ENCODE assay signal across 7 cellular contexts in the genomic region with DNA sequence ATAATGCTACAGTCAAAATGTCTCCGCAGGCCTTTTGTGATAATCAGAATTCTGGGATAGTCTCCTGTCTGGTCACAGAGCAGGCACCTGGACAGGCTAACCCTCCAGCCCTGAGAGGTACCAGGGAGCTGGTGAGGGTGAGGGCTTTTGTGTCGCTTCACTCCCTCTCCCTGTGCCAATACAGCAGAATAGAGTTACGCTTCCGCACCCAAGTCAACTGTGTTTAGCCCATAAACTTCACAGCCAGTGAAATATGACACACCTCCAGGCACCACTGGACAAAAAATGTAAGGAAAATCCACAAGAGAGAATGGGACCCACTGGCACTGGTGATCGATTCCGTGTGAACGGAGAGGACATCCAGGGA. TPM values are rescaled to one million over a fixed set of nuclear protein-coding genes. Genes with fewer than 3 reads are reported as not detected.
DNase-seq lines count a peak whose midpoint lies in the region; ATAC-seq and TF ChIP-seq lines count a peak whose summit lies in the region.

No MANE protein-coding gene starts in this region.

- H3K9me2 ChIP-seq in hepatocyte (replicated peaks; ENCODE audit: insufficient read depth) = no peaks in the 10 kb centered on the region

- DNase-seq in HFFc6 (no peak), WTC11 (ENCODE audit: low spot score) (no peak), hepatocyte (ENCODE audit: low spot score) (no peak), smooth muscle cell (lab: John Stamatoyannopoulos, UW; ENCODE audit: unreplicated experiment) (no peak), Kasumi-1 (lab: John Stamatoyannopoulos, UW) (no peak), sciatic nerve (ENCODE audit: low spot score) (no peak)

- H3F3A ChIP-seq in smooth muscle cell (ENCODE audit: low read depth) = no peaks in the 10 kb centered on the region

- H3K4me2 ChIP-seq in hepatocyte = peak overlapping the region; percentile 90
- peak overlapping the region; percentile 91 for H3K4me2 ChIP-seq in smooth muscle cell

- H3K9me3 ChIP-seq in hepatocyte (ENCODE audit: low read depth) = no peaks in the 10 kb centered on the region
- H3K9me3 ChIP-seq in smooth muscle cell (replicated peaks; ENCODE audit: low read depth) = no peaks in the 10 kb centered on the region

- intact Hi-C loops in sciatic nerve (cut with DNase I) = loop anchor here (2.0 kb wide), 1 partner anchor 38 kb away; no protein-coding TSS in a partner anchor

- peaks cover 27% of the 10 kb centered on the region for H3K4me1 Mint-ChIP-seq in HFFc6 (ENCODE audit: low read depth)
- H3K4me1 Mint-ChIP-seq in WTC11 = peaks cover 23% of the 10 kb centered on the region

- CTCF ChIA-PET in WTC11 (lab: Charles Lee) = interaction anchor here (1.9 to 2.1 kb wide), 2 partner anchors 18 to 32 kb away, joined by 5 to 6 read pairs; no protein-coding TSS in a partner anchor

- H3K36me3 Mint-ChIP-seq in HFFc6 (ENCODE audit: low read depth) (0 out of 2 replicates have a peak, but pooled peaks cover 3% of the 10 kb centered on the region), WTC11 (no peaks in the 10 kb centered on the region)

- H3K79me2 ChIP-seq in hepatocyte (peaks cover 68% of the 10 kb centered on the region), smooth muscle cell (ENCODE audit: low read depth) (peaks cover 69% of the 10 kb centered on the region)

- no peaks in the 10 kb centered on the region for H3K36me3 ChIP-seq in hepatocyte (replicated peaks; ENCODE audit: insufficient read depth, low read depth)
- no peaks in the 10 kb centered on the region for H3K36me3 ChIP-seq in smooth muscle cell (ENCODE audit: low read depth)

- peak overlapping the region; percentile 98 for H3K27ac ChIP-seq in hepatocyte
- H3K27ac ChIP-seq in smooth muscle cell (ENCODE audit: low read depth) = peak overlapping the region; percentile 88

- ATAC-seq in WTC11 = no peak
- ATAC-seq in sciatic nerve = no peak
- ATAC-seq in HG02970 (IDR thresholded peaks at IDR 0.05; ENCODE audit: low FRiP score, unreplicated experiment) = no peak

- H4K20me1 ChIP-seq in hepatocyte (ENCODE audit: insufficient read depth, poor library complexity, severe bottlenecking) (peaks cover 42% of the 10 kb centered on the region), smooth muscle cell (ENCODE audit: low read depth) (peaks cover 45% of the 10 kb centered on the region)

- H3K27ac Mint-ChIP-seq in HFFc6 (peak overlapping the region; percentile 90), WTC11 (peak overlapping the region; percentile 24; the same call in 1 of the 2 replicates)

- H3K27me3 ChIP-seq in hepatocyte (no peaks in the 10 kb centered on the region), smooth muscle cell (ENCODE audit: low read depth) (no peaks in the 10 kb centered on the region)

- TF ChIP-seq CTCF in HFFc6 (IDR thresholded peaks at IDR 0.05) (no peak), WTC11 (IDR thresholded peaks at IDR 0.05) (no peak), hepatocyte (IDR thresholded peaks at IDR 0.05; ENCODE audit: poor library complexity) (no peak), smooth muscle cell (IDR thresholded peaks at IDR 0.05; ENCODE audit: borderline replicate concordance, insufficient read depth, poor library complexity, severe bottlenecking) (no peak)

- H2AFZ ChIP-seq in hepatocyte (no peak overlapping the region), smooth muscle cell (ENCODE audit: low read depth) (no peak overlapping the region)

- POLR2A ChIA-PET in WTC11 (lab: Charles Lee) = no interaction called here

- 73% methylated on average over 7 of the region's 7 CpGs for WGBS in hepatocyte (ENCODE audit: low lambda C conversion rate, missing lambda C conversion rate)
- 78% methylated on average over 7 of the region's 7 CpGs for WGBS in smooth muscle cell (ENCODE audit: low lambda C conversion rate)

- no peaks in the 10 kb centered on the region; the same call in 1 of the 2 replicates for H3K27me3 Mint-ChIP-seq in HFFc6 (ENCODE audit: insufficient read depth)
- no peaks in the 10 kb centered on the region for H3K27me3 Mint-ChIP-seq in WTC11 (ENCODE audit: low read depth)

- H3K4me3 Mint-ChIP-seq in HFFc6 (peak overlapping the region; percentile 99), WTC11 (peak overlapping the region; percentile 96)

- peak overlapping the region; percentile 95 for H3K9ac ChIP-seq in smooth muscle cell (ENCODE audit: low read depth)

- H3K4me1 ChIP-seq in hepatocyte (ENCODE audit: insufficient read depth) = peaks cover 24% of the 10 kb centered on the region
- H3K4me1 ChIP-seq in smooth muscle cell (ENCODE audit: low read depth) = peaks cover 14% of the 10 kb centered on the region

- H3K4me3 ChIP-seq in hepatocyte (peak overlapping the region; percentile 71), smooth muscle cell (peak overlapping the region; percentile 96)

- H3K9me3 Mint-ChIP-seq in HFFc6 (no peaks in the 10 kb centered on the region), WTC11 (no peaks in the 10 kb centered on the region)

TF ChIP-seq in WTC11, 78 proteins besides CTCF, POLR2A, EP300 and RAD21:
- TF ChIP-seq JAZF1 (CRISPR knock-in tag; IDR thresholded peaks at IDR 0.05) (no peak), ZBTB21 (CRISPR knock-in tag; IDR thresholded peaks at IDR 0.05; ENCODE audit: borderline replicate concordance) (no peak), SMAD3 (CRISPR knock-in tag; IDR thresholded peaks at IDR 0.05; ENCODE audit: borderline replicate concordance) (no peak), ZNF219 (CRISPR knock-in tag; IDR thresholded peaks at IDR 0.05; ENCODE audit: borderline replicate concordance) (no peak), SP1 (CRISPR knock-in tag; conservative IDR thresholded peaks at IDR 0.05) (no peak), JUN (CRISPR knock-in tag; IDR thresholded peaks at IDR 0.05) (no peak), TEAD4 (CRISPR knock-in tag; IDR thresholded peaks at IDR 0.05) (no peak)
- TF ChIP-seq, protein P1, sequence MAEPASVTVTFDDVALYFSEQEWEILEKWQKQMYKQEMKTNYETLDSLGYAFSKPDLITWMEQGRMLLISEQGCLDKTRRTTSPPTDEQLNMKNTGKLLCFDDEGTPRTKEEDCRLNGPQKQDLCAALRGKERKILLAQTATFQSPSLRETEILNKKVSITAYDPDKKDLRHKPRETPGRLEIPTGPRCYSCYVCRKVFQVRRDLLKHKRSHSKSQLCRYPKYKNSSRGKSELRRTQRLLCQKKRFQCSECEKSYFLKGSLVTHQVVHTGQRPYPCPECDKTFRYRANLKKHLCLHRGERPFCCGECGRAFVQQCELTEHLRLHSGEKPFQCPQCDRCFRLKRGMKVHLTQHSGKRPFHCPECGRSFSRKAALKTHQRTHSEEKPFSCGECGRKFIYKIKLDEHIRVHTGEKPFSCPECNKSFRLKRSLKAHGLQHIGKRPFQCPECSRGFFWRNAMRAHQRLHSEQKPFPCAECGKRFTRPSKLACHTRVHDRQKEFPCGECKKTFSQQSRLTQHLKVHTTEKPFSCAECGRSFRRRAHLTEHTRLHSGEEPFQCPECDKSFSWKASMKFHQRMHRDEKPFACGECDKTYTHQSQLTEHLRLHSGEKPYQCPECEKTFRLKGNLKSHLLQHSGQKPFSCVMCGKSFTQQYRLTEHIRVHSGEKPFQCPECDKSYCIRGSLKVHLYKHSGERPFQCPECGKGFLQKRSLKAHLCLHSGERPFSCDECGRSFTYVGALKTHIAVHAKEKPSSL (CRISPR knock-in tag; conservative IDR thresholded peaks at IDR 0.05) = no peak
- TF ChIP-seq, protein P2, sequence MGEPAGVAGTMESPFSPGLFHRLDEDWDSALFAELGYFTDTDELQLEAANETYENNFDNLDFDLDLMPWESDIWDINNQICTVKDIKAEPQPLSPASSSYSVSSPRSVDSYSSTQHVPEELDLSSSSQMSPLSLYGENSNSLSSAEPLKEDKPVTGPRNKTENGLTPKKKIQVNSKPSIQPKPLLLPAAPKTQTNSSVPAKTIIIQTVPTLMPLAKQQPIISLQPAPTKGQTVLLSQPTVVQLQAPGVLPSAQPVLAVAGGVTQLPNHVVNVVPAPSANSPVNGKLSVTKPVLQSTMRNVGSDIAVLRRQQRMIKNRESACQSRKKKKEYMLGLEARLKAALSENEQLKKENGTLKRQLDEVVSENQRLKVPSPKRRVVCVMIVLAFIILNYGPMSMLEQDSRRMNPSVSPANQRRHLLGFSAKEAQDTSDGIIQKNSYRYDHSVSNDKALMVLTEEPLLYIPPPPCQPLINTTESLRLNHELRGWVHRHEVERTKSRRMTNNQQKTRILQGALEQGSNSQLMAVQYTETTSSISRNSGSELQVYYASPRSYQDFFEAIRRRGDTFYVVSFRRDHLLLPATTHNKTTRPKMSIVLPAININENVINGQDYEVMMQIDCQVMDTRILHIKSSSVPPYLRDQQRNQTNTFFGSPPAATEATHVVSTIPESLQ (CRISPR knock-in tag; IDR thresholded peaks at IDR 0.05) = no peak

RNA-seq across cellular contexts. Expression of a gene that starts 1.3 kb away (rescaled TPM):
- 10 to 100 TPM; 65.8 to 72.9 (median 69.1) TPM for total RNA-seq in HFFc6 (2021; fragmentation: NEBNext Ultra II Directional; extraction: Animal tissue kit (Norgen Biotek cat#: 25700))
- total RNA-seq in WTC11 (2021) = 108 to 121 TPM (median 108 TPM) in 3 replicates
- 56.3 and 87.1 TPM in 2 replicates for total RNA-seq in hepatocyte
- polyA plus RNA-seq in hepatocyte = 84.9 and 88.4 TPM in 2 replicates
- 57.3 and 85.4 TPM in 2 replicates for total RNA-seq in smooth muscle cell
- 56.2 and 75.4 TPM in 2 replicates for polyA plus RNA-seq in smooth muscle cell
- 96.6 TPM for total RNA-seq in sciatic nerve

RNA-seq across cellular contexts. Expression of a gene that starts 1.4 kb away (rescaled TPM):
- total RNA-seq in HFFc6 (2021; fragmentation: NEBNext Ultra II Directional; extraction: Animal tissue kit (Norgen Biotek cat#: 25700)) = 10 to 100 TPM; 27.8 to 41.8 (median 34.1) TPM
- total RNA-seq in WTC11 (2021) (6.4 to 10.6 TPM (median 9.2 TPM) in 3 replicates), hepatocyte (14.8 and 15.5 TPM in 2 replicates), smooth muscle cell (20.6 and 30.4 TPM in 2 replicates), sciatic nerve (26.8 TPM)
- polyA plus RNA-seq in hepatocyte (31.4 and 49.7 TPM in 2 replicates), smooth muscle cell (27.6 and 35.2 TPM in 2 replicates)

RNA-seq across cellular contexts. Expression of a gene that starts 42.6 kb away (rescaled TPM):
- 10 to 100 TPM; 11.3 to 14.9 (median 13.1) TPM for total RNA-seq in HFFc6 (2021; fragmentation: NEBNext Ultra II Directional; extraction: Animal tissue kit (Norgen Biotek cat#: 25700))
- total RNA-seq in WTC11 (2021) = 15.7 to 19.3 TPM (median 16.9 TPM) in 3 replicates
- 13.8 and 17.4 TPM in 2 replicates for total RNA-seq in hepatocyte
- polyA plus RNA-seq in hepatocyte = 20.7 and 21.1 TPM in 2 replicates
- total RNA-seq in smooth muscle cell = 4.2 and 6.5 TPM in 2 replicates
- 14.9 and 16.2 TPM in 2 replicates for polyA plus RNA-seq in smooth muscle cell
- 9.6 TPM for total RNA-seq in sciatic nerve

RNA-seq across cellular contexts. Expression of a gene that starts 56.0 kb away (rescaled TPM):
- 10 to 100 TPM; 20.9 to 40.3 (median 23.3) TPM for total RNA-seq in HFFc6 (2021; fragmentation: NEBNext Ultra II Directional; extraction: Animal tissue kit (Norgen Biotek cat#: 25700))
- 8.5 to 9.7 TPM (median 8.7 TPM) in 3 replicates for total RNA-seq in WTC11 (2021)
- total RNA-seq in hepatocyte = 13.1 and 15.5 TPM in 2 replicates
- 82.6 and 103 TPM in 2 replicates for polyA plus RNA-seq in hepatocyte
- total RNA-seq in smooth muscle cell = 6.3 and 9.6 TPM in 2 replicates
- 47.4 and 49.9 TPM in 2 replicates for polyA plus RNA-seq in smooth muscle cell
- total RNA-seq in sciatic nerve = 36.7 TPM
